1 cellular context compared by ENCODE assay signal in the genomic region with DNA sequence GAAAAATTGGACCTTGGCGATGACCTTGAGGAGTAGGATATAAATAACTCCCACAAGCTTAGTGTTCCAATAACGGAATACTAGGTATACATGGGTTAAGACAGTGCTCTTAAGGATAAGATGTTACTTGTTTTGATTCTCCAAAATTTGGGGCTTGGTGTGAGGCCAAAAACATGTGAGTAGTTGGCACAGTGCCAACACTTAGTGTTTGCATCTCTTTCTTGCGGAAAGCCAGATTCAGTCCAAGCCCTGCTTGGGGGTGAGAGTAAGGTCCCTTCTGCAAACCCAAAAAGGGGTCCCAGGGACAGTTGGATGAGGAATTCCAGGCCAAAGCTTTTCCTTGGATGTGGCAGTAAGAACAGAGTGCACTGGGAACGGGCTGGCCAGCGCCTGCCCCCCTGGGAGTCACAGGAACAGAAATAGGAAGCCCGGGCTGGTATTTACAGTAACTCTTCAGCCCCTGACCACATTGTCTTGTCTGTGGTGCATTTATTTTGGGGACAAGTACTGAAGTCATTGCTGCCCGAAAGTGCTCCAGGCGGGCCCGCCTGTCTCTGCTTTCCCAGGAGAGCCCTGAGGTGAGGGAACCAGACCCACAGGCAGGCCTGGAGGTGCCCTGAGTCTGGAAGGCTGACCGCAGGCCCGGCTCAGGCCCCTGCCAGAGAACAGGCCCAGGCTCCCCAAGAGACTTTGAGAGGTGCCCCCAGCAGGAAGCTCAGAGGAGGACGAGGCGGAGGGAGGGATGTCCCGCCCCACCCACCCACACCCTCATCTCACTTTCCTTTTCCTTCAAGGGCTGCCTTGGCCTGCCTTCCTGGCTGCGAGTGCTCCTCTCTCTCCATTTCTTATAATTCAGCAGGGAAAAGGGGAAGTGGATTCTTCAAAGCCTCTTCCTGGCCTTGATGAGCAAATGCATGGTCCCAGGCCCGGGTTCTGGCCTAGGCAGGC.
TF ChIP-seq lines count a peak whose summit lies in the region.

No MANE protein-coding gene starts in this region.

TF ChIP-seq in WTC11, 78 proteins besides CTCF, POLR2A, EP300 and RAD21 (continued from another document):
- TF ChIP-seq, protein P1, sequence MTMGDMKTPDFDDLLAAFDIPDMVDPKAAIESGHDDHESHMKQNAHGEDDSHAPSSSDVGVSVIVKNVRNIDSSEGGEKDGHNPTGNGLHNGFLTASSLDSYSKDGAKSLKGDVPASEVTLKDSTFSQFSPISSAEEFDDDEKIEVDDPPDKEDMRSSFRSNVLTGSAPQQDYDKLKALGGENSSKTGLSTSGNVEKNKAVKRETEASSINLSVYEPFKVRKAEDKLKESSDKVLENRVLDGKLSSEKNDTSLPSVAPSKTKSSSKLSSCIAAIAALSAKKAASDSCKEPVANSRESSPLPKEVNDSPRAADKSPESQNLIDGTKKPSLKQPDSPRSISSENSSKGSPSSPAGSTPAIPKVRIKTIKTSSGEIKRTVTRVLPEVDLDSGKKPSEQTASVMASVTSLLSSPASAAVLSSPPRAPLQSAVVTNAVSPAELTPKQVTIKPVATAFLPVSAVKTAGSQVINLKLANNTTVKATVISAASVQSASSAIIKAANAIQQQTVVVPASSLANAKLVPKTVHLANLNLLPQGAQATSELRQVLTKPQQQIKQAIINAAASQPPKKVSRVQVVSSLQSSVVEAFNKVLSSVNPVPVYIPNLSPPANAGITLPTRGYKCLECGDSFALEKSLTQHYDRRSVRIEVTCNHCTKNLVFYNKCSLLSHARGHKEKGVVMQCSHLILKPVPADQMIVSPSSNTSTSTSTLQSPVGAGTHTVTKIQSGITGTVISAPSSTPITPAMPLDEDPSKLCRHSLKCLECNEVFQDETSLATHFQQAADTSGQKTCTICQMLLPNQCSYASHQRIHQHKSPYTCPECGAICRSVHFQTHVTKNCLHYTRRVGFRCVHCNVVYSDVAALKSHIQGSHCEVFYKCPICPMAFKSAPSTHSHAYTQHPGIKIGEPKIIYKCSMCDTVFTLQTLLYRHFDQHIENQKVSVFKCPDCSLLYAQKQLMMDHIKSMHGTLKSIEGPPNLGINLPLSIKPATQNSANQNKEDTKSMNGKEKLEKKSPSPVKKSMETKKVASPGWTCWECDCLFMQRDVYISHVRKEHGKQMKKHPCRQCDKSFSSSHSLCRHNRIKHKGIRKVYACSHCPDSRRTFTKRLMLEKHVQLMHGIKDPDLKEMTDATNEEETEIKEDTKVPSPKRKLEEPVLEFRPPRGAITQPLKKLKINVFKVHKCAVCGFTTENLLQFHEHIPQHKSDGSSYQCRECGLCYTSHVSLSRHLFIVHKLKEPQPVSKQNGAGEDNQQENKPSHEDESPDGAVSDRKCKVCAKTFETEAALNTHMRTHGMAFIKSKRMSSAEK (CRISPR knock-in tag; IDR thresholded peaks at IDR 0.05; ENCODE audit: borderline replicate concordance), result no peak
- no peak for TF ChIP-seq JUN (CRISPR knock-in tag; IDR thresholded peaks at IDR 0.05)
- no peak for TF ChIP-seq RORB (CRISPR knock-in tag; IDR thresholded peaks at IDR 0.05)
- TF ChIP-seq ATF2 (CRISPR knock-in tag; IDR thresholded peaks at IDR 0.05; ENCODE audit: borderline replicate concordance, low read depth), result no peak
- TF ChIP-seq IRF1 (CRISPR knock-in tag; IDR thresholded peaks at IDR 0.05), result no peak
